ENCODE assay signal across 1 cellular context in the genomic region with DNA sequence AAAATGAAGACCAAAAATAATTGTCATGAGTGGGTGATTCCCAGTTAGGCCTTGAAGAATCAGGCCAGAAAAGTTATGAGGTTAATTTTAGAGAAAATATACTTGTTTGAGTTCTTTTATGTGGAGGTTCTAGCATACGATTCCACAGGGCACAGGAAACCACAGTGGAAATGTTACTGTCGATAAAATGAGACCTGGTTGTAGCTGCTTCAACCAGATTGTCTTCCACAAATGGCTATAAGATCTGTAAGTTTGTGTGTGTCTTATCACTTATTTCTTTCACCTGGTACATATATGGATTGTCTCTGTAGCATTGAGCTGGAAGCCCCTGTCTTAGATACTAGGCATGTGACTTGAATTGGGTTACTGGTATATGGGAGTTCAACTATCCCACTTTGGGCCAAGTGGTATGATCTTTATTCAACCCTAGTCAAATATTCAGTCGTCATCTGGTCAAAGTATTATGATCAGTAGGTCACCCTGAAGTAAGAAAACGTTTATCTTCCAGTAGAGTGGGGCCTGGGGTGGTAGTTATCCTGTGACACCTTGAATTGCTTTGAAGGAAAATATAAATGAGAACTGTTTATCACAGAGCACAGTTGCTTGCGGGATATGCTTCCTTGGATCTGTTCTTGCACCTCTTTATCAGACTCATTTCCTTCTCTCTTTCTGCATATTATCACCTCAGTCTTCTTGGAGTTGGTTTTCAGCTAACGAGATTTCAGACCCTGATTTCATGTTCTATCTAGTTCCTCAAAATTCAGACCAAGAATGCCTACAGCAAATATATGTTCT.
TF ChIP-seq lines count a peak whose summit lies in the region.

No MANE protein-coding gene starts in this region.

TF ChIP-seq in K562, 482 proteins besides CTCF, POLR2A, EP300 and RAD21 (continued from another document and continues in another):
- TF ChIP-seq, protein P1, sequence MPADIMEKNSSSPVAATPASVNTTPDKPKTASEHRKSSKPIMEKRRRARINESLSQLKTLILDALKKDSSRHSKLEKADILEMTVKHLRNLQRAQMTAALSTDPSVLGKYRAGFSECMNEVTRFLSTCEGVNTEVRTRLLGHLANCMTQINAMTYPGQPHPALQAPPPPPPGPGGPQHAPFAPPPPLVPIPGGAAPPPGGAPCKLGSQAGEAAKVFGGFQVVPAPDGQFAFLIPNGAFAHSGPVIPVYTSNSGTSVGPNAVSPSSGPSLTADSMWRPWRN (IDR thresholded peaks at IDR 0.05; ENCODE audit: low read depth) = peak; percentile 50
- TF ChIP-seq BHLHE40 (IDR thresholded peaks at IDR 0.05; ENCODE audit: low read length) (peak; percentile 27; the same call in 1 of the 2 replicates), GATA2 (CRISPR knock-in tag; IDR thresholded peaks at IDR 0.05) (peak; percentile 90), ARNT (IDR thresholded peaks at IDR 0.05) (peak in 1 of 2 experiments; percentile 77; a peak in 1 of 4 replicates), SMARCE1 (IDR thresholded peaks at IDR 0.05) (peak; percentile 89), KDM1A (IDR thresholded peaks at IDR 0.05) (peak; percentile 97 to 98), DPF2 (IDR thresholded peaks at IDR 0.05) (peak; percentile 84), ZNF354B (CRISPR knock-in tag; IDR thresholded peaks at IDR 0.05) (0 out of 2 replicates have a peak, but pooled peaks have one; percentile 49), CC2D1A (IDR thresholded peaks at IDR 0.05) (peak; percentile 95; the same call in 1 of the 2 replicates), ZNF197 (CRISPR knock-in tag; IDR thresholded peaks at IDR 0.05; ENCODE audit: low read depth) (peak; percentile 55; the same call in 1 of the 2 replicates), ZNF589 (CRISPR knock-in tag; IDR thresholded peaks at IDR 0.05; ENCODE audit: low read depth) (peak; percentile 70; the same call in 1 of the 2 replicates), NBN (IDR thresholded peaks at IDR 0.05; ENCODE audit: low read depth) (peak; percentile 36; the same call in 1 of the 2 replicates), NONO (IDR thresholded peaks at IDR 0.05; ENCODE audit: low read depth in 2 of 2, low read length in 1 of 2) (peak in 1 of 2 experiments; percentile 67; a peak in 1 of 4 replicates), DMBX1 (CRISPR knock-in tag; IDR thresholded peaks at IDR 0.05; ENCODE audit: borderline replicate concordance) (peak; percentile 90), ZFX (CRISPR knock-in tag; IDR thresholded peaks at IDR 0.05) (peak; percentile 18; the same call in 1 of the 2 replicates), RNF2 (IDR thresholded peaks at IDR 0.05) (peak; percentile 55; the same call in 1 of the 2 replicates), ZNF239 (CRISPR knock-in tag; IDR thresholded peaks at IDR 0.05) (peak; percentile 50; the same call in 1 of the 2 replicates), NFRKB (IDR thresholded peaks at IDR 0.05; ENCODE audit: low read depth) (no peak), EWSR1 (IDR thresholded peaks at IDR 0.05; ENCODE audit: borderline replicate concordance, low read depth, partially characterized antibody) (no peak), BCOR (IDR thresholded peaks at IDR 0.05) (peak; percentile 41; the same call in 1 of the 2 replicates), SMAD4 (CRISPR knock-in tag; conservative IDR thresholded peaks at IDR 0.05) (peak; percentile 87), MEIS2 (IDR thresholded peaks at IDR 0.05; ENCODE audit: partially characterized antibody) (peak; percentile 75), GTF2E2 (tag; IDR thresholded peaks at IDR 0.05) (peak; percentile 39; the same call in 1 of the 2 replicates), ZNF384 (IDR thresholded peaks at IDR 0.05; ENCODE audit: low read depth, low read length) (no peak), ATF7 (IDR thresholded peaks at IDR 0.05) (peak; percentile 49; the same call in 1 of the 2 replicates), FOXM1 (IDR thresholded peaks at IDR 0.05; ENCODE audit: low read depth) (peak; percentile 91), FOXM1 (CRISPR knock-in tag; IDR thresholded peaks at IDR 0.05; ENCODE audit: low read depth) (no peak), ETV6 (IDR thresholded peaks at IDR 0.05; ENCODE audit: borderline replicate concordance in 1 of 2, low read depth in 2 of 2, low read length in 1 of 2) (peak in 1 of 2 experiments; percentile 62; a peak in 1 of 4 replicates), ETV6 (CRISPR knock-in tag; IDR thresholded peaks at IDR 0.05; ENCODE audit: borderline replicate concordance) (no peak), ZNF436 (CRISPR knock-in tag; IDR thresholded peaks at IDR 0.05) (no peak)
- TF ChIP-seq, protein P2, sequence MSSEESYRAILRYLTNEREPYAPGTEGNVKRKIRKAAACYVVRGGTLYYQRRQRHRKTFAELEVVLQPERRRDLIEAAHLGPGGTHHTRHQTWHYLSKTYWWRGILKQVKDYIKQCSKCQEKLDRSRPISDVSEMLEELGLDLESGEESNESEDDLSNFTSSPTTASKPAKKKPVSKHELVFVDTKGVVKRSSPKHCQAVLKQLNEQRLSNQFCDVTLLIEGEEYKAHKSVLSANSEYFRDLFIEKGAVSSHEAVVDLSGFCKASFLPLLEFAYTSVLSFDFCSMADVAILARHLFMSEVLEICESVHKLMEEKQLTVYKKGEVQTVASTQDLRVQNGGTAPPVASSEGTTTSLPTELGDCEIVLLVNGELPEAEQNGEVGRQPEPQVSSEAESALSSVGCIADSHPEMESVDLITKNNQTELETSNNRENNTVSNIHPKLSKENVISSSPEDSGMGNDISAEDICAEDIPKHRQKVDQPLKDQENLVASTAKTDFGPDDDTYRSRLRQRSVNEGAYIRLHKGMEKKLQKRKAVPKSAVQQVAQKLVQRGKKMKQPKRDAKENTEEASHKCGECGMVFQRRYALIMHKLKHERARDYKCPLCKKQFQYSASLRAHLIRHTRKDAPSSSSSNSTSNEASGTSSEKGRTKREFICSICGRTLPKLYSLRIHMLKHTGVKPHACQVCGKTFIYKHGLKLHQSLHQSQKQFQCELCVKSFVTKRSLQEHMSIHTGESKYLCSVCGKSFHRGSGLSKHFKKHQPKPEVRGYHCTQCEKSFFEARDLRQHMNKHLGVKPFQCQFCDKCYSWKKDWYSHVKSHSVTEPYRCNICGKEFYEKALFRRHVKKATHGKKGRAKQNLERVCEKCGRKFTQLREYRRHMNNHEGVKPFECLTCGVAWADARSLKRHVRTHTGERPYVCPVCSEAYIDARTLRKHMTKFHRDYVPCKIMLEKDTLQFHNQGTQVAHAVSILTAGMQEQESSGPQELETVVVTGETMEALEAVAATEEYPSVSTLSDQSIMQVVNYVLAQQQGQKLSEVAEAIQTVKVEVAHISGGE (CRISPR knock-in tag; IDR thresholded peaks at IDR 0.05) = peak in 1 of 3 experiments; percentile 84; a peak in 2 of 6 replicates
- TF ChIP-seq, protein P3, sequence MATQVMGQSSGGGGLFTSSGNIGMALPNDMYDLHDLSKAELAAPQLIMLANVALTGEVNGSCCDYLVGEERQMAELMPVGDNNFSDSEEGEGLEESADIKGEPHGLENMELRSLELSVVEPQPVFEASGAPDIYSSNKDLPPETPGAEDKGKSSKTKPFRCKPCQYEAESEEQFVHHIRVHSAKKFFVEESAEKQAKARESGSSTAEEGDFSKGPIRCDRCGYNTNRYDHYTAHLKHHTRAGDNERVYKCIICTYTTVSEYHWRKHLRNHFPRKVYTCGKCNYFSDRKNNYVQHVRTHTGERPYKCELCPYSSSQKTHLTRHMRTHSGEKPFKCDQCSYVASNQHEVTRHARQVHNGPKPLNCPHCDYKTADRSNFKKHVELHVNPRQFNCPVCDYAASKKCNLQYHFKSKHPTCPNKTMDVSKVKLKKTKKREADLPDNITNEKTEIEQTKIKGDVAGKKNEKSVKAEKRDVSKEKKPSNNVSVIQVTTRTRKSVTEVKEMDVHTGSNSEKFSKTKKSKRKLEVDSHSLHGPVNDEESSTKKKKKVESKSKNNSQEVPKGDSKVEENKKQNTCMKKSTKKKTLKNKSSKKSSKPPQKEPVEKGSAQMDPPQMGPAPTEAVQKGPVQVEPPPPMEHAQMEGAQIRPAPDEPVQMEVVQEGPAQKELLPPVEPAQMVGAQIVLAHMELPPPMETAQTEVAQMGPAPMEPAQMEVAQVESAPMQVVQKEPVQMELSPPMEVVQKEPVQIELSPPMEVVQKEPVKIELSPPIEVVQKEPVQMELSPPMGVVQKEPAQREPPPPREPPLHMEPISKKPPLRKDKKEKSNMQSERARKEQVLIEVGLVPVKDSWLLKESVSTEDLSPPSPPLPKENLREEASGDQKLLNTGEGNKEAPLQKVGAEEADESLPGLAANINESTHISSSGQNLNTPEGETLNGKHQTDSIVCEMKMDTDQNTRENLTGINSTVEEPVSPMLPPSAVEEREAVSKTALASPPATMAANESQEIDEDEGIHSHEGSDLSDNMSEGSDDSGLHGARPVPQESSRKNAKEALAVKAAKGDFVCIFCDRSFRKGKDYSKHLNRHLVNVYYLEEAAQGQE (CRISPR knock-in tag; IDR thresholded peaks at IDR 0.05; ENCODE audit: low read depth) = no peak
- TF ChIP-seq, protein P4, sequence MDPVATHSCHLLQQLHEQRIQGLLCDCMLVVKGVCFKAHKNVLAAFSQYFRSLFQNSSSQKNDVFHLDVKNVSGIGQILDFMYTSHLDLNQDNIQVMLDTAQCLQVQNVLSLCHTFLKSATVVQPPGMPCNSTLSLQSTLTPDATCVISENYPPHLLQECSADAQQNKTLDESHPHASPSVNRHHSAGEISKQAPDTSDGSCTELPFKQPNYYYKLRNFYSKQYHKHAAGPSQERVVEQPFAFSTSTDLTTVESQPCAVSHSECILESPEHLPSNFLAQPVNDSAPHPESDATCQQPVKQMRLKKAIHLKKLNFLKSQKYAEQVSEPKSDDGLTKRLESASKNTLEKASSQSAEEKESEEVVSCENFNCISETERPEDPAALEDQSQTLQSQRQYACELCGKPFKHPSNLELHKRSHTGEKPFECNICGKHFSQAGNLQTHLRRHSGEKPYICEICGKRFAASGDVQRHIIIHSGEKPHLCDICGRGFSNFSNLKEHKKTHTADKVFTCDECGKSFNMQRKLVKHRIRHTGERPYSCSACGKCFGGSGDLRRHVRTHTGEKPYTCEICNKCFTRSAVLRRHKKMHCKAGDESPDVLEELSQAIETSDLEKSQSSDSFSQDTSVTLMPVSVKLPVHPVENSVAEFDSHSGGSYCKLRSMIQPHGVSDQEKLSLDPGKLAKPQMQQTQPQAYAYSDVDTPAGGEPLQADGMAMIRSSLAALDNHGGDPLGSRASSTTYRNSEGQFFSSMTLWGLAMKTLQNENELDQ (CRISPR knock-in tag; IDR thresholded peaks at IDR 0.05; ENCODE audit: borderline replicate concordance) = no peak
- TF ChIP-seq, protein P5, sequence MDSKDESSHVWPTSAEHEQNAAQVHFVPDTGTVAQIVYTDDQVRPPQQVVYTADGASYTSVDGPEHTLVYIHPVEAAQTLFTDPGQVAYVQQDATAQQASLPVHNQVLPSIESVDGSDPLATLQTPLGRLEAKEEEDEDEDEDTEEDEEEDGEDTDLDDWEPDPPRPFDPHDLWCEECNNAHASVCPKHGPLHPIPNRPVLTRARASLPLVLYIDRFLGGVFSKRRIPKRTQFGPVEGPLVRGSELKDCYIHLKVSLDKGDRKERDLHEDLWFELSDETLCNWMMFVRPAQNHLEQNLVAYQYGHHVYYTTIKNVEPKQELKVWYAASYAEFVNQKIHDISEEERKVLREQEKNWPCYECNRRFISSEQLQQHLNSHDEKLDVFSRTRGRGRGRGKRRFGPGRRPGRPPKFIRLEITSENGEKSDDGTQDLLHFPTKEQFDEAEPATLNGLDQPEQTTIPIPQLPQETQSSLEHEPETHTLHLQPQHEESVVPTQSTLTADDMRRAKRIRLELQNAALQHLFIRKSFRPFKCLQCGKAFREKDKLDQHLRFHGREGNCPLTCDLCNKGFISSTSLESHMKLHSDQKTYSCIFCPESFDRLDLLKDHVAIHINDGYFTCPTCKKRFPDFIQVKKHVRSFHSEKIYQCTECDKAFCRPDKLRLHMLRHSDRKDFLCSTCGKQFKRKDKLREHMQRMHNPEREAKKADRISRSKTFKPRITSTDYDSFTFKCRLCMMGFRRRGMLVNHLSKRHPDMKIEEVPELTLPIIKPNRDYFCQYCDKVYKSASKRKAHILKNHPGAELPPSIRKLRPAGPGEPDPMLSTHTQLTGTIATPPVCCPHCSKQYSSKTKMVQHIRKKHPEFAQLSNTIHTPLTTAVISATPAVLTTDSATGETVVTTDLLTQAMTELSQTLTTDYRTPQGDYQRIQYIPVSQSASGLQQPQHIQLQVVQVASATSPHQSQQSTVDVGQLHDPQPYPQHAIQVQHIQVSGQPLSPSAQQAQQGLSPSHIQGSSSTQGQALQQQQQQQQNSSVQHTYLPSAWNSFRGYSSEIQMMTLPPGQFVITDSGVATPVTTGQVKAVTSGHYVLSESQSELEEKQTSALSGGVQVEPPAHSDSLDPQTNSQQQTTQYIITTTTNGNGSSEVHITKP (IDR thresholded peaks at IDR 0.05; ENCODE audit: partially characterized antibody) = peak; percentile 56
- TF ChIP-seq, protein P6, sequence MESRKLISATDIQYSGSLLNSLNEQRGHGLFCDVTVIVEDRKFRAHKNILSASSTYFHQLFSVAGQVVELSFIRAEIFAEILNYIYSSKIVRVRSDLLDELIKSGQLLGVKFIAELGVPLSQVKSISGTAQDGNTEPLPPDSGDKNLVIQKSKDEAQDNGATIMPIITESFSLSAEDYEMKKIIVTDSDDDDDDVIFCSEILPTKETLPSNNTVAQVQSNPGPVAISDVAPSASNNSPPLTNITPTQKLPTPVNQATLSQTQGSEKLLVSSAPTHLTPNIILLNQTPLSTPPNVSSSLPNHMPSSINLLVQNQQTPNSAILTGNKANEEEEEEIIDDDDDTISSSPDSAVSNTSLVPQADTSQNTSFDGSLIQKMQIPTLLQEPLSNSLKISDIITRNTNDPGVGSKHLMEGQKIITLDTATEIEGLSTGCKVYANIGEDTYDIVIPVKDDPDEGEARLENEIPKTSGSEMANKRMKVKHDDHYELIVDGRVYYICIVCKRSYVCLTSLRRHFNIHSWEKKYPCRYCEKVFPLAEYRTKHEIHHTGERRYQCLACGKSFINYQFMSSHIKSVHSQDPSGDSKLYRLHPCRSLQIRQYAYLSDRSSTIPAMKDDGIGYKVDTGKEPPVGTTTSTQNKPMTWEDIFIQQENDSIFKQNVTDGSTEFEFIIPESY (CRISPR knock-in tag; IDR thresholded peaks at IDR 0.05) = peak; percentile 73
- TF ChIP-seq, protein P7, sequence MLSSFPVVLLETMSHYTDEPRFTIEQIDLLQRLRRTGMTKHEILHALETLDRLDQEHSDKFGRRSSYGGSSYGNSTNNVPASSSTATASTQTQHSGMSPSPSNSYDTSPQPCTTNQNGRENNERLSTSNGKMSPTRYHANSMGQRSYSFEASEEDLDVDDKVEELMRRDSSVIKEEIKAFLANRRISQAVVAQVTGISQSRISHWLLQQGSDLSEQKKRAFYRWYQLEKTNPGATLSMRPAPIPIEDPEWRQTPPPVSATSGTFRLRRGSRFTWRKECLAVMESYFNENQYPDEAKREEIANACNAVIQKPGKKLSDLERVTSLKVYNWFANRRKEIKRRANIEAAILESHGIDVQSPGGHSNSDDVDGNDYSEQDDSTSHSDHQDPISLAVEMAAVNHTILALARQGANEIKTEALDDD (IDR thresholded peaks at IDR 0.05) = peak; percentile 99
- TF ChIP-seq, protein P8, sequence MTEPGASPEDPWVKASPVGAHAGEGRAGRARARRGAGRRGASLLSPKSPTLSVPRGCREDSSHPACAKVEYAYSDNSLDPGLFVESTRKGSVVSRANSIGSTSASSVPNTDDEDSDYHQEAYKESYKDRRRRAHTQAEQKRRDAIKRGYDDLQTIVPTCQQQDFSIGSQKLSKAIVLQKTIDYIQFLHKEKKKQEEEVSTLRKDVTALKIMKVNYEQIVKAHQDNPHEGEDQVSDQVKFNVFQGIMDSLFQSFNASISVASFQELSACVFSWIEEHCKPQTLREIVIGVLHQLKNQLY (CRISPR knock-in tag; conservative IDR thresholded peaks at IDR 0.05) = no peak
- TF ChIP-seq, protein P9, sequence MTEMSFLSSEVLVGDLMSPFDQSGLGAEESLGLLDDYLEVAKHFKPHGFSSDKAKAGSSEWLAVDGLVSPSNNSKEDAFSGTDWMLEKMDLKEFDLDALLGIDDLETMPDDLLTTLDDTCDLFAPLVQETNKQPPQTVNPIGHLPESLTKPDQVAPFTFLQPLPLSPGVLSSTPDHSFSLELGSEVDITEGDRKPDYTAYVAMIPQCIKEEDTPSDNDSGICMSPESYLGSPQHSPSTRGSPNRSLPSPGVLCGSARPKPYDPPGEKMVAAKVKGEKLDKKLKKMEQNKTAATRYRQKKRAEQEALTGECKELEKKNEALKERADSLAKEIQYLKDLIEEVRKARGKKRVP (CRISPR knock-in tag; IDR thresholded peaks at IDR 0.05) = peak; percentile 46; the same call in 1 of the 2 replicates
